Comparison of ENCODE assay signal across 15 cellular contexts in the genomic region with DNA sequence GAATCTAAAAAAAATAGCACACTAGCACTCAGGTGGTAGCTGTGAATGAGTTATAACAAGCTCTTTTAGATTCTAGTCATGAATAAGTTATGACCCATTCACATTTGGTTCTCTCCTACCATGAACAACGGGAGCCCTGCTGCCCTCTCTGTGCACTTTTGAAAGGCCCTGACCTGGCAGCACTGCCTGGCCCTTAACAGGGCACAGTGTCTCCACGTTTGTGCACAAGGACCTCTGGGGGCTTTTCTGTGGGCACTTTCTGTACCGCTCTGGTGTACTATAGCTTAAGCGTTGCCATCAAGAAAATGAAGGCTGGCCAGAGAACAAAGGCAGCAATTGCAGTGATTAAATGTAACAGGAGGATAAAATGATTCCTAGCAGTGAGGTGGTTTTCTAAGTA.
"Had no signal": no experiment of that assay in that cellular context is flagged by ENCODE, and none has a peak within 500 bp of the region (broad histone marks: within the 10 kb centered on the region; RNA-seq: fewer than 3 reads in every experiment).

No MANE protein-coding gene starts in this region.

- H3K27ac ChIP-seq: gastrocnemius medialis, neutrophil had no signal

- H3K36me3 ChIP-seq: gastrocnemius medialis, neutrophil had no signal

- H3K9me3 ChIP-seq: gastrocnemius medialis, heart left ventricle, neutrophil had no signal

- H3K4me3 ChIP-seq: gastrocnemius medialis, heart left ventricle had no signal

- H3K27me3 ChIP-seq: gastrocnemius medialis, heart left ventricle, neutrophil had no signal

- DNase-seq: activated B cell treated with CpG ODN at 0.5 μM for 24 hours; activated CD4-positive, alpha-beta memory T cell treated with anti-CD3 and anti-CD28 coated beads for 36 hours; activated CD4-positive, alpha-beta T cell treated with anti-CD3 and anti-CD28 coated beads for 4 hours; activated naive CD4-positive, alpha-beta T cell treated with anti-CD3 and anti-CD28 coated beads for 36 hours; activated T-cell treated with anti-CD3 and anti-CD28 coated beads, Interleukin-2, amount 50 U/mL, for 4 hours; cortex of kidney; effector CD4-positive, alpha-beta T cell; gastrocnemius medialis; heart left ventricle; kidney glomerular epithelial cell; left ventricle myocardium superior; mesendoderm; stimulated activated naive CD4-positive, alpha-beta T cell; SW 1271 had no signal
